Comparison of ENCODE assay signal across 13 cellular contexts in genomic region chr2:165587335-165587938, GRCh38.
DNase-seq lines count a peak whose midpoint lies in the region; ATAC-seq and TF ChIP-seq lines count a peak whose summit lies in the region.
"Had no signal": no experiment of that assay in that cellular context is flagged by ENCODE, and none has a peak within 500 bp of the region (broad histone marks: within the 10 kb centered on the region; RNA-seq: fewer than 3 reads in every experiment).

No MANE protein-coding gene starts in this region.

- H3K4me3 ChIP-seq in mucosa of descending colon, result no peak overlapping the region
- H3K4me3 ChIP-seq: breast epithelium had no signal

- TF ChIP-seq CTCF in mucosa of descending colon (IDR thresholded peaks at IDR 0.05) (no peak), natural killer cell (IDR thresholded peaks at IDR 0.05) (no peak)

- H3K36me3 Mint-ChIP-seq in natural killer cell, result no peaks in the 10 kb centered on the region

- H3K27ac Mint-ChIP-seq in natural killer cell, result no peak overlapping the region
- H3K27ac Mint-ChIP-seq: T-helper 1 cell treated with Interleukin-12 subunit alpha and Interleukin-12 subunit beta and Interleukin-4 antibody, amounts not matched to agents 30 μg/mL and 1 μg/mL, for 36 hours had no signal

- H3K4me1 ChIP-seq in mucosa of descending colon (ENCODE audit: low read depth), result no peaks in the 10 kb centered on the region
- H3K4me1 ChIP-seq: breast epithelium had no signal

- H3K9me3 ChIP-seq in mucosa of descending colon, result no peaks in the 10 kb centered on the region
- H3K9me3 ChIP-seq: breast epithelium had no signal

- no peaks in the 10 kb centered on the region for H3K9me3 Mint-ChIP-seq in natural killer cell

- no peaks in the 10 kb centered on the region for H3K4me1 Mint-ChIP-seq in natural killer cell

- intact Hi-C loops in mucosa of descending colon (cut with DNase I, micrococcal nuclease) (no loop called here), natural killer cell (cut with micrococcal nuclease) (no loop called here)

- peaks cover 3 to 6% of the 10 kb centered on the region in 2 donors for H3K27me3 Mint-ChIP-seq in natural killer cell (ENCODE audit: low read depth in 2 of 2)

- H3K36me3 ChIP-seq in mucosa of descending colon (ENCODE audit: low read depth), result no peaks in the 10 kb centered on the region
- H3K36me3 ChIP-seq: breast epithelium had no signal

- DNase-seq in mucosa of descending colon (peak in 1 of 3 donors; percentile 21), ACHN (no peak), GM03348 (ENCODE audit: low spot score) (no peak), NCI-H510A treated with DMSO at 0.1 percent for 48 hours (lab: John Stamatoyannopoulos, UW) (no peak), natural killer cell (no peak)
- DNase-seq: IMR-90, NCI-H510A had no signal

- peak; percentile 47 for ATAC-seq in GM18520 (IDR thresholded peaks at IDR 0.05; ENCODE audit: unreplicated experiment)
- ATAC-seq in GM21717 (IDR thresholded peaks at IDR 0.05; ENCODE audit: unreplicated experiment), result peak; percentile 91
- peak; percentile 83 for ATAC-seq in HG03432 (IDR thresholded peaks at IDR 0.05; ENCODE audit: unreplicated experiment)
- ATAC-seq in mucosa of descending colon, result peak; percentile 93
- ATAC-seq in natural killer cell, result no peak
- ATAC-seq: sciatic nerve had no signal

- H3K4me3 Mint-ChIP-seq in natural killer cell, result no peak overlapping the region
- H3K4me3 Mint-ChIP-seq: T-helper 1 cell treated with Interleukin-12 subunit alpha and Interleukin-12 subunit beta and Interleukin-4 antibody, amounts not matched to agents 30 μg/mL and 1 μg/mL, for 36 hours had no signal

- in situ Hi-C loops in ACHN (cut with HindIII; ENCODE audit: low pct_ligation_motif_present, low pct_unique_long_range_greater_than_20kb, low sequenced_read_pairs), result no loop called here

Comparison
In these comparisons a context has a peak if more than half of its experiments do, and no peak if none do; other contexts are left out.
1. ATAC-seq: peak in GM18520 (single experiment), GM21717 (single experiment), HG03432 (single experiment) and mucosa of descending colon (single experiment); none in natural killer cell (0 of 3).